In genomic region chr14:103428732-103429556, GRCh38 we compare ENCODE assay signal across 13 cellular contexts. TPM values are rescaled to one million over a fixed set of nuclear protein-coding genes. Genes with fewer than 3 reads are reported as not detected.
A peak's percentile ranks its signal among the peaks of the same experiment; 100 is the strongest.
DNase-seq lines count a peak whose midpoint lies in the region; ATAC-seq and TF ChIP-seq lines count a peak whose summit lies in the region.
"Had no signal": no experiment of that assay in that cellular context is flagged by ENCODE, and none has a peak within 500 bp of the region (broad histone marks: within the 10 kb centered on the region; RNA-seq: fewer than 3 reads in every experiment).

No MANE protein-coding gene starts in this region.

- POLR2A ChIA-PET in OCI-LY7 (lab: Charles Lee): interaction anchor here (0.6 to 1.7 kb wide), 4 partner anchors 10 to 131 kb away, joined by 3 to 4 read pairs (median 4); no protein-coding TSS in a partner anchor

- H3K9me3 ChIP-seq in OCI-LY7 (ENCODE audit: low read length) (no peaks in the 10 kb centered on the region), left lung (no peaks in the 10 kb centered on the region)

- H4K20me1 ChIP-seq in OCI-LY7 (ENCODE audit: insufficient read depth, low read length): no peaks in the 10 kb centered on the region

- DNase-seq in ELR (ENCODE audit: low read depth) (peak; percentile 18), OCI-LY7 (ENCODE audit: low spot score) (no peak), left lung (no peak), DMS53 (lab: John Stamatoyannopoulos, UW) (no peak)
- no peak for DNase-seq in central memory CD8-positive, alpha-beta T cell (ENCODE audit: low spot score in 2 of 2)
- DNase-seq: DND-41; dorsolateral prefrontal cortex; NCI-H1092; NCI-H524; SHP77; stimulated activated naive CD4-positive, alpha-beta T cell had no signal

- peaks cover 10% of the 10 kb centered on the region; the same call in 1 of the 2 replicates for H3K79me2 ChIP-seq in OCI-LY7 (ENCODE audit: insufficient read depth, low read depth, low read length)

- TSS peak; percentile 35 for BruUV-seq in OCI-LY7 (replicated peaks; lab: Mats Ljungman, UMichigan)

- no peaks in the 10 kb centered on the region for H3K4me1 ChIP-seq in OCI-LY7 (ENCODE audit: insufficient read depth, low read length, poor library complexity, severe bottlenecking)
- peaks cover 19 to 36% of the 10 kb centered on the region in 2 donors for H3K4me1 ChIP-seq in left lung

- intact Hi-C loops in OCI-LY7 (cut with micrococcal nuclease; ENCODE audit: unreplicated experiment) (no loop called here), left lung (cut with DNase I) (no loop called here)

- TF ChIP-seq CTCF in OCI-LY7 (conservative IDR thresholded peaks at IDR 0.05; ENCODE audit: low read length) (no peak), left lung (IDR thresholded peaks at IDR 0.05) (no peak)

- peak overlapping the region; percentile 74 for H3K27ac Mint-ChIP-seq in central memory CD8-positive, alpha-beta T cell (ENCODE audit: low read depth)
- peak overlapping the region; percentile 48 for H3K27ac Mint-ChIP-seq in stimulated activated memory B cell treated with anti-CD40 and anti-IgM and Interleukin-4, amounts not matched to agents 10 μg/mL and 1 μg/mL and 100 μg/mL, for 72 hours

- H3K36me3 Mint-ChIP-seq in central memory CD8-positive, alpha-beta T cell (ENCODE audit: insufficient read depth): peaks cover 5% of the 10 kb centered on the region
- H3K36me3 Mint-ChIP-seq in stimulated activated memory B cell treated with anti-CD40 and anti-IgM and Interleukin-4, amounts not matched to agents 10 μg/mL and 1 μg/mL and 100 μg/mL, for 72 hours: peaks cover 19% of the 10 kb centered on the region

- H3K36me3 ChIP-seq in OCI-LY7 (ENCODE audit: insufficient read depth, low read length) (peaks cover 38% of the 10 kb centered on the region), left lung (peaks cover 0 to 2% of the 10 kb centered on the region in 2 donors)

- no peak overlapping the region for H2AFZ ChIP-seq in OCI-LY7 (ENCODE audit: low read length)

- no peaks in the 10 kb centered on the region for H3K27me3 Mint-ChIP-seq in central memory CD8-positive, alpha-beta T cell
- no peaks in the 10 kb centered on the region for H3K27me3 Mint-ChIP-seq in stimulated activated memory B cell treated with anti-CD40 and anti-IgM and Interleukin-4, amounts not matched to agents 10 μg/mL and 1 μg/mL and 100 μg/mL, for 72 hours

- H3K9me2 ChIP-seq in OCI-LY7 (ENCODE audit: insufficient read depth, low read length): no peaks in the 10 kb centered on the region

- no peak overlapping the region for H3K27ac ChIP-seq in OCI-LY7 (ENCODE audit: low read depth, low read length, poor library complexity, severe bottlenecking)
- peak overlapping the region in 1 of 2 donors; percentile 69 for H3K27ac ChIP-seq in left lung

- no peaks in the 10 kb centered on the region for H3K9me3 Mint-ChIP-seq in central memory CD8-positive, alpha-beta T cell
- no peaks in the 10 kb centered on the region for H3K9me3 Mint-ChIP-seq in stimulated activated memory B cell treated with anti-CD40 and anti-IgM and Interleukin-4, amounts not matched to agents 10 μg/mL and 1 μg/mL and 100 μg/mL, for 72 hours

- H3K4me3 Mint-ChIP-seq in central memory CD8-positive, alpha-beta T cell: peak overlapping the region; percentile 59
- no peak overlapping the region for H3K4me3 Mint-ChIP-seq in stimulated activated memory B cell treated with anti-CD40 and anti-IgM and Interleukin-4, amounts not matched to agents 10 μg/mL and 1 μg/mL and 100 μg/mL, for 72 hours

- peaks cover 38% of the 10 kb centered on the region for H3K4me1 Mint-ChIP-seq in central memory CD8-positive, alpha-beta T cell
- H3K4me1 Mint-ChIP-seq in stimulated activated memory B cell treated with anti-CD40 and anti-IgM and Interleukin-4, amounts not matched to agents 10 μg/mL and 1 μg/mL and 100 μg/mL, for 72 hours: peaks cover 19% of the 10 kb centered on the region

- H3K4me2 ChIP-seq in OCI-LY7 (ENCODE audit: low read length): no peak overlapping the region

- no peaks in the 10 kb centered on the region for H3K27me3 ChIP-seq in left lung
- H3K27me3 ChIP-seq: dorsolateral prefrontal cortex had no signal

- H3K4me3 ChIP-seq in OCI-LY7 (ENCODE audit: low read depth, low read length, poor library complexity, severe bottlenecking): no peak overlapping the region
- no peak overlapping the region for H3K4me3 ChIP-seq in left lung
- H3K4me3 ChIP-seq: dorsolateral prefrontal cortex had no signal

- CTCF ChIA-PET in OCI-LY7 (lab: Charles Lee; ENCODE audit: unreplicated experiment): no interaction called here

- no peak for ATAC-seq in central memory CD8-positive, alpha-beta T cell (replicated peaks; ENCODE audit: extremely low read depth, poor library complexity, severe bottlenecking)
- ATAC-seq in stimulated activated memory B cell treated with anti-CD40 and anti-IgM and Interleukin-4, amounts not matched to agents 10 μg/mL and 1 μg/mL and 100 μg/mL, for 72 hours: peak; percentile 12
- ATAC-seq in GM21576 (IDR thresholded peaks at IDR 0.05; ENCODE audit: unreplicated experiment) (no peak), left lung (no peak)

RNA-seq across cellular contexts. Expression of gene MARK3, which starts 43.7 kb away (rescaled TPM):
- 70.8 and 72.7 TPM in 2 replicates for total RNA-seq in OCI-LY7 (2014; rRNA removed; shearing (Covaris generic))
- 83.6 and 89.0 TPM in 2 replicates for total RNA-seq in OCI-LY7 (2022)
- total RNA-seq in left lung: 10 to 100 TPM; 78.8 to 92.9 TPM
